Comparison of ENCODE assay signal across 11 cellular contexts in the genomic region with DNA sequence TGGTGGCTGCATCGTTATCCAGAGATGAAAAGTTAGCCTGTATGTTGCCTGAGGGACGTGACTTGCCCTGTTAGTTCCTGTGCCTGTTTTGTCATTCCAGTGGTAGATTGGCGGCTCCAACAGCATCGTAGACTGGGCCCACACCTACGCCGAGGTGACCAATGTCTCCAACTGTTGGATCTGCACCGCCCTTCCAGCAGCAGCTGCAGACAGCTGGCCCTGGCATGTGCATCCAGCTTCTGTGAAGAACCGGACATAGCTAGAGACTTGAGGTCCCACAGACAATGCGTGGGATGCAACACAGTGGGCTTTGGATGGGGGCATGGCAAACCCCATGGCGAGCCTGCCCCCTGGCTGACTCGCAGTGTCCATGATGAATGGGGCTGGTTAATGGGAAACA.
DNase-seq lines count a peak whose midpoint lies in the region; ATAC-seq lines count a peak whose summit lies in the region.
"Had no signal": no experiment of that assay in that cellular context is flagged by ENCODE, and none has a peak within 500 bp of the region (broad histone marks: within the 10 kb centered on the region; RNA-seq: fewer than 3 reads in every experiment).

No MANE protein-coding gene starts in this region.

- H2BK120ac ChIP-seq in neuronal stem cell (ENCODE audit: low read depth, low read length), result no peak overlapping the region

- no peaks in the 10 kb centered on the region for H3K79me1 ChIP-seq in neuronal stem cell (ENCODE audit: low read depth, low read length)

- H2BK15ac ChIP-seq in neuronal stem cell (ENCODE audit: low read length), result no peak overlapping the region

- peak overlapping the region; percentile 9 for H3K18ac ChIP-seq in neuronal stem cell (ENCODE audit: low read length)

- H3K27ac ChIP-seq in right cardiac atrium (ENCODE audit: low read length) (no peak overlapping the region), neuronal stem cell (replicated peaks; ENCODE audit: low read length) (no peak overlapping the region)
- H3K27ac ChIP-seq: BLaER1 treated with 17β-estradiol and CSF1 and Interleukin-3, amounts not matched to agents 10 nM and 100 nM had no signal

- ATAC-seq in left cardiac atrium, result peak in 1 of 2 donors; percentile 7
- no peak for ATAC-seq in Right ventricle myocardium superior (ENCODE audit: poor library complexity)
- ATAC-seq in right cardiac atrium, result no peak
- ATAC-seq: CD8-positive, alpha-beta T cell; GM12878 had no signal

- no peak overlapping the region for H2BK5ac ChIP-seq in neuronal stem cell (ENCODE audit: low read length)

- no peaks in the 10 kb centered on the region for H3K9me3 ChIP-seq in right cardiac atrium (ENCODE audit: control insufficient read depth, low read length)
- no peaks in the 10 kb centered on the region for H3K9me3 ChIP-seq in neuronal stem cell (replicated peaks in 1 of 2; ENCODE audit: control insufficient read depth in 2 of 2, insufficient read depth in 1 of 2, low read depth in 1 of 2, low read length in 2 of 2)
- H3K9me3 ChIP-seq: BLaER1 treated with 17β-estradiol and CSF1 and Interleukin-3, amounts not matched to agents 10 nM and 100 nM; HAP-1 had no signal

- no peak overlapping the region for H4K91ac ChIP-seq in neuronal stem cell (ENCODE audit: low read depth, low read length, poor library complexity)

- H2AK5ac ChIP-seq in neuronal stem cell (ENCODE audit: low read depth, low read length), result no peak overlapping the region

- no peak overlapping the region for H3K4ac ChIP-seq in neuronal stem cell (ENCODE audit: low read length)

- H3K4me3 ChIP-seq in right cardiac atrium (ENCODE audit: low read length) (no peak overlapping the region), neuronal stem cell (ENCODE audit: low read length in 2 of 2) (no peak overlapping the region)
- H3K4me3 ChIP-seq: BLaER1 treated with 17β-estradiol and CSF1 and Interleukin-3, amounts not matched to agents 10 nM and 100 nM; GM12878; HAP-1 had no signal

- H3K4me1 ChIP-seq in right cardiac atrium (ENCODE audit: control insufficient read depth, insufficient read depth, low read length) (peaks cover 2% of the 10 kb centered on the region), neuronal stem cell (ENCODE audit: control insufficient read depth in 2 of 2, insufficient read depth in 1 of 2, low read depth in 1 of 2, low read length in 2 of 2) (peaks cover 7 to 9% of the 10 kb centered on the region in 2 donors)

- H3K14ac ChIP-seq in neuronal stem cell (ENCODE audit: low read length), result no peak overlapping the region

- H3K36me3 ChIP-seq in neuronal stem cell (replicated peaks in 1 of 2; ENCODE audit: control insufficient read depth in 2 of 2, insufficient read depth in 2 of 2, low read length in 2 of 2), result no peaks in the 10 kb centered on the region
- H3K36me3 ChIP-seq: HAP-1 had no signal

- H2BK12ac ChIP-seq in neuronal stem cell (ENCODE audit: low read length), result peak overlapping the region; percentile 33

- intact Hi-C loops in left cardiac atrium (cut with DNase I) (loop anchor here (5.0 to 10.0 kb wide), 2 partner anchors 92 to 95 kb away; a partner anchor contains a TSS), Right ventricle myocardium superior (cut with DNase I) (loop anchor here (5.0 kb wide), 1 partner anchor 95 kb away; a partner anchor contains a TSS), right cardiac atrium (cut with DNase I) (loop anchor here in 1 of 4 donors (10.0 kb wide), 1 partner anchor 92 kb away; a partner anchor contains a TSS)

- no peak overlapping the region for H3K23ac ChIP-seq in neuronal stem cell (ENCODE audit: low read depth, low read length, poor library complexity)

- H3K27me3 ChIP-seq in right cardiac atrium (ENCODE audit: control insufficient read depth, insufficient read depth), result no peaks in the 10 kb centered on the region
- H3K27me3 ChIP-seq in neuronal stem cell (ENCODE audit: control insufficient read depth in 3 of 3, insufficient read depth in 3 of 3, low read depth in 1 of 3, low read length in 3 of 3), result no peaks in the 10 kb centered on the region
- H3K27me3 ChIP-seq: BLaER1 treated with 17β-estradiol and CSF1 and Interleukin-3, amounts not matched to agents 10 nM and 100 nM had no signal

- no peak overlapping the region for H3K9ac ChIP-seq in neuronal stem cell (ENCODE audit: low read depth, low read length, poor library complexity)
- H3K9ac ChIP-seq: BLaER1 treated with 17β-estradiol and CSF1 and Interleukin-3, amounts not matched to agents 10 nM and 100 nM had no signal

- no peak overlapping the region for H2AFZ ChIP-seq in neuronal stem cell (ENCODE audit: low read length)

- H4K8ac ChIP-seq in neuronal stem cell (ENCODE audit: low read depth, low read length), result no peak overlapping the region

- 72% methylated on average over 11 of the region's 11 CpGs for WGBS in right cardiac atrium
- WGBS in neuronal stem cell (ENCODE audit: extremely low coverage in 2 of 2, insufficient read length in 2 of 2, insufficient replicate concordance in 1 of 2), 2 donors, result no CpG with 5 or more reads among the region's 11 CpGs

- H3K4me2 ChIP-seq in neuronal stem cell (ENCODE audit: insufficient read depth, low read length, poor library complexity, severe bottlenecking), result no peak overlapping the region
- H3K4me2 ChIP-seq: BLaER1 treated with 17β-estradiol and CSF1 and Interleukin-3, amounts not matched to agents 10 nM and 100 nM had no signal

- peak; percentile 42 for DNase-seq in left cardiac atrium
- DNase-seq in Right ventricle myocardium superior, result no peak
- DNase-seq in right cardiac atrium, result peak in 2 of 3 donors; percentile 65 to 69
- DNase-seq in neuronal stem cell (ENCODE audit: low spot score), result no peak
- no peak for DNase-seq in superior temporal gyrus (ENCODE audit: extremely low spot score)
- DNase-seq in dermis blood vessel endothelial cell, result no peak
- DNase-seq: CD8-positive, alpha-beta T cell; DND-41 had no signal

Comparison
In these comparisons a context has a peak if more than half of its experiments do, and no peak if none do; other contexts are left out.
1. DNase-seq: peak in left cardiac atrium (single experiment) and right cardiac atrium (2 of 3); none in Right ventricle myocardium superior (single experiment), neuronal stem cell (single experiment), superior temporal gyrus (single experiment) and dermis blood vessel endothelial cell (single experiment).